ENCODE assay signal across 21 cellular contexts in genomic region chr4:83071116-83071515, GRCh38. TPM values are rescaled to one million over a fixed set of nuclear protein-coding genes. Genes with fewer than 3 reads are reported as not detected.
A peak's percentile ranks its signal among the peaks of the same experiment; 100 is the strongest.
DNase-seq lines count a peak whose midpoint lies in the region; TF ChIP-seq lines count a peak whose summit lies in the region.
"Had no signal": no experiment of that assay in that cellular context is flagged by ENCODE, and none has a peak within 500 bp of the region (broad histone marks: within the 10 kb centered on the region; RNA-seq: fewer than 3 reads in every experiment).

No MANE protein-coding gene starts in this region.

- H3K36me3 Mint-ChIP-seq in activated CD4-positive, alpha-beta T cell treated with anti-CD3 and anti-CD28 coated beads, Interleukin-2, amount 10 ng/mL, durations not matched to agents 7 days and 5 days (ENCODE audit: low read depth) = peaks cover 53% of the 10 kb centered on the region
- H3K36me3 Mint-ChIP-seq in activated CD4-positive, alpha-beta T cell treated with anti-CD3 and anti-CD28 coated beads, Interleukin-2, amount 10 ng/mL, durations not matched to agents 24 days and 14 days (ENCODE audit: low read depth) = peaks cover 46% of the 10 kb centered on the region

- POLR2A ChIA-PET in activated CD4-positive, alpha-beta T cell treated with anti-CD3 and anti-CD28 coated beads, Interleukin-2, amount 10 ng/mL, durations not matched to agents 7 days and 5 days (lab: Charles Lee) = no interaction called here

- no peak overlapping the region for H3K4me3 Mint-ChIP-seq in activated CD4-positive, alpha-beta T cell treated with anti-CD3 and anti-CD28 coated beads, Interleukin-2, amount 10 ng/mL, durations not matched to agents 7 days and 5 days
- no peak overlapping the region for H3K4me3 Mint-ChIP-seq in activated CD4-positive, alpha-beta T cell treated with anti-CD3 and anti-CD28 coated beads, Interleukin-2, amount 10 ng/mL, durations not matched to agents 24 days and 14 days
- H3K4me3 Mint-ChIP-seq: activated B cell treated with CpG ODN at 0.5 μM for 24 hours; activated T-helper 1 cell treated with anti-CD3 and anti-CD28 coated beads, Interleukin-12 subunit alpha, Interleukin-12 subunit beta, Interleukin-2, Interleukin-4 antibody, amounts not matched to agents 30 ng/mL and 10 ng/mL and 1 ng/mL, durations not matched to agents 14 hours and 24 hours and 36 hours; CD14-positive monocyte; effector memory CD8-positive, alpha-beta T cell; stimulated activated naive CD8-positive, alpha-beta T cell treated with anti-CD3 and anti-CD28 coated beads, Interleukin-15, Interleukin-2, amounts not matched to agents 100 ng/mL and 50 ng/mL, for 24 hours had no signal

- peak overlapping the region; percentile 17 for H3K27ac Mint-ChIP-seq in activated CD4-positive, alpha-beta T cell treated with anti-CD3 and anti-CD28 coated beads, Interleukin-2, amount 10 ng/mL, durations not matched to agents 7 days and 5 days
- no peak overlapping the region for H3K27ac Mint-ChIP-seq in activated CD4-positive, alpha-beta T cell treated with anti-CD3 and anti-CD28 coated beads, Interleukin-2, amount 10 ng/mL, durations not matched to agents 24 days and 14 days
- H3K27ac Mint-ChIP-seq: activated B cell treated with CpG ODN at 0.5 μM for 24 hours; activated T-helper 1 cell treated with anti-CD3 and anti-CD28 coated beads, Interleukin-12 subunit alpha, Interleukin-12 subunit beta, Interleukin-2, Interleukin-4 antibody, amounts not matched to agents 30 ng/mL and 10 ng/mL and 1 ng/mL, durations not matched to agents 14 hours and 24 hours and 36 hours; effector memory CD8-positive, alpha-beta T cell; stimulated activated naive CD8-positive, alpha-beta T cell treated with anti-CD3 and anti-CD28 coated beads, Interleukin-15, Interleukin-2, amounts not matched to agents 100 ng/mL and 50 ng/mL, for 24 hours had no signal

- H3K4me1 ChIP-seq in SJCRH30 = peaks cover 36% of the 10 kb centered on the region

- H3K9me3 Mint-ChIP-seq in activated CD4-positive, alpha-beta T cell treated with anti-CD3 and anti-CD28 coated beads, Interleukin-2, amount 10 ng/mL, durations not matched to agents 7 days and 5 days = no peaks in the 10 kb centered on the region
- H3K9me3 Mint-ChIP-seq in activated CD4-positive, alpha-beta T cell treated with anti-CD3 and anti-CD28 coated beads, Interleukin-2, amount 10 ng/mL, durations not matched to agents 24 days and 14 days = no peaks in the 10 kb centered on the region
- H3K9me3 Mint-ChIP-seq: activated B cell treated with CpG ODN at 0.5 μM for 24 hours; activated T-helper 1 cell treated with anti-CD3 and anti-CD28 coated beads, Interleukin-12 subunit alpha, Interleukin-12 subunit beta, Interleukin-2, Interleukin-4 antibody, amounts not matched to agents 30 ng/mL and 10 ng/mL and 1 ng/mL, durations not matched to agents 14 hours and 24 hours and 36 hours; CD14-positive monocyte; effector memory CD8-positive, alpha-beta T cell; stimulated activated naive CD8-positive, alpha-beta T cell treated with anti-CD3 and anti-CD28 coated beads, Interleukin-15, Interleukin-2, amounts not matched to agents 100 ng/mL and 50 ng/mL, for 24 hours had no signal

- no peak for DNase-seq in activated CD4-positive, alpha-beta T cell treated with anti-CD3 and anti-CD28 coated beads, Interleukin-2, amount 10 ng/mL, durations not matched to agents 7 days and 5 days
- DNase-seq in activated CD4-positive, alpha-beta T cell treated with anti-CD3 and anti-CD28 coated beads, Interleukin-2, amount 10 ng/mL, durations not matched to agents 24 days and 14 days = no peak
- peak in 1 of 2 experiments; percentile 62 for DNase-seq in SJCRH30
- peak; percentile 50 for DNase-seq in fibroblast of mammary gland (ENCODE audit: low read depth)
- DNase-seq in pulmonary artery endothelial cell (ENCODE audit: low read depth, low spot score) = peak; percentile 59
- no peak for DNase-seq in posterior cingulate gyrus
- DNase-seq in HUDEP-2 (lab: John Stamatoyannopoulos, UW; ENCODE audit: unreplicated experiment in 76 of 76) = no peak
- DNase-seq in mesenteric fat pad (ENCODE audit: low spot score) = no peak
- DNase-seq: activated B cell treated with CpG ODN at 0.5 μM for 24 hours; adrenal gland; DND-41; effector memory CD8-positive, alpha-beta T cell; GM23248; left cardiac atrium; NCI-H1694 treated with DMSO at 0.1 percent for 48 hours; right cardiac atrium; SHP77; transverse colon had no signal

- peaks cover 56% of the 10 kb centered on the region for H3K36me3 ChIP-seq in SJCRH30

- peaks cover 13% of the 10 kb centered on the region for H3K4me1 Mint-ChIP-seq in activated CD4-positive, alpha-beta T cell treated with anti-CD3 and anti-CD28 coated beads, Interleukin-2, amount 10 ng/mL, durations not matched to agents 7 days and 5 days
- H3K4me1 Mint-ChIP-seq in activated CD4-positive, alpha-beta T cell treated with anti-CD3 and anti-CD28 coated beads, Interleukin-2, amount 10 ng/mL, durations not matched to agents 24 days and 14 days = peaks cover 5% of the 10 kb centered on the region

- intact Hi-C loops in activated CD4-positive, alpha-beta T cell treated with anti-CD3 and anti-CD28 coated beads, Interleukin-2, amount 10 ng/mL, durations not matched to agents 24 days and 14 days (cut with micrococcal nuclease) = no loop called here
- intact Hi-C loops in posterior cingulate gyrus (cut with DNase I) = loop anchor here (5.0 kb wide), 1 partner anchor 191 kb away; no protein-coding TSS in a partner anchor

- CTCF ChIA-PET in activated CD4-positive, alpha-beta T cell treated with anti-CD3 and anti-CD28 coated beads, Interleukin-2, amount 10 ng/mL, durations not matched to agents 7 days and 5 days (lab: Charles Lee) = interaction anchor here (0.5 to 1.9 kb wide), 7 partner anchors 9 to 697 kb away, joined by 3 to 7 read pairs (median 3); no protein-coding TSS in a partner anchor

- peak overlapping the region; percentile 28 for H3K27ac ChIP-seq in SJCRH30
- H3K27ac ChIP-seq: adrenal gland, GM23248, transverse colon had no signal

- no peak overlapping the region for H3K4me3 ChIP-seq in SJCRH30
- H3K4me3 ChIP-seq in fibroblast of mammary gland (ENCODE audit: control insufficient read depth, low read depth, low read length) = no peak overlapping the region
- H3K4me3 ChIP-seq: adrenal gland, GM23248, transverse colon had no signal

- no peaks in the 10 kb centered on the region for H3K9me3 ChIP-seq in SJCRH30 (replicated peaks)
- H3K9me3 ChIP-seq: adrenal gland, transverse colon had no signal

- no peak for TF ChIP-seq CTCF in fibroblast of mammary gland (conservative IDR thresholded peaks at IDR 0.05; ENCODE audit: control insufficient read depth, insufficient read depth, low read depth, low read length)

- no peaks in the 10 kb centered on the region for H3K27me3 Mint-ChIP-seq in activated CD4-positive, alpha-beta T cell treated with anti-CD3 and anti-CD28 coated beads, Interleukin-2, amount 10 ng/mL, durations not matched to agents 7 days and 5 days
- H3K27me3 Mint-ChIP-seq in activated CD4-positive, alpha-beta T cell treated with anti-CD3 and anti-CD28 coated beads, Interleukin-2, amount 10 ng/mL, durations not matched to agents 24 days and 14 days = no peaks in the 10 kb centered on the region
- H3K27me3 Mint-ChIP-seq: activated B cell treated with CpG ODN at 0.5 μM for 24 hours; effector memory CD8-positive, alpha-beta T cell; stimulated activated naive CD8-positive, alpha-beta T cell treated with anti-CD3 and anti-CD28 coated beads, Interleukin-15, Interleukin-2, amounts not matched to agents 100 ng/mL and 50 ng/mL, for 24 hours had no signal

- H3K27me3 ChIP-seq in SJCRH30 = no peaks in the 10 kb centered on the region
- H3K27me3 ChIP-seq: adrenal gland, transverse colon had no signal

RNA-seq across cellular contexts. Expression of gene COPS4, which starts 36.1 kb away (rescaled TPM):
- 10 to 100 TPM; 28.0 to 29.3 TPM for total RNA-seq in activated CD4-positive, alpha-beta T cell treated with anti-CD3 and anti-CD28 coated beads, Interleukin-2, amount 10 ng/mL, durations not matched to agents 7 days and 5 days
- 36.5 and 37.5 TPM in 2 replicates for total RNA-seq in activated CD4-positive, alpha-beta T cell treated with anti-CD3 and anti-CD28 coated beads, Interleukin-2, amount 10 ng/mL, durations not matched to agents 24 days and 14 days
- total RNA-seq in SJCRH30 (2014; rRNA removed; shearing (Covaris generic)) = 109 and 125 TPM in 2 replicates
- total RNA-seq in pulmonary artery endothelial cell (93.9 and 135 TPM in 2 replicates), mesenteric fat pad (31.3 TPM)

RNA-seq across cellular contexts. Expression of gene PLAC8, which starts 43.4 kb away (rescaled TPM):
- total RNA-seq in activated CD4-positive, alpha-beta T cell treated with anti-CD3 and anti-CD28 coated beads, Interleukin-2, amount 10 ng/mL, durations not matched to agents 7 days and 5 days = 100 to 1,000 TPM; 395 to 418 TPM
- total RNA-seq in activated CD4-positive, alpha-beta T cell treated with anti-CD3 and anti-CD28 coated beads, Interleukin-2, amount 10 ng/mL, durations not matched to agents 24 days and 14 days = 41.2 and 41.4 TPM in 2 replicates
- total RNA-seq in SJCRH30 (2014; rRNA removed; shearing (Covaris generic)) = 7.8 and 9.5 TPM in 2 replicates
- 0.33 and 0.60 TPM in 2 replicates for total RNA-seq in pulmonary artery endothelial cell
- 9.5 TPM for total RNA-seq in mesenteric fat pad
- total RNA-seq: GM23248 had no signal

Comparison
In these comparisons a context has a peak if more than half of its experiments do, and no peak if none do; other contexts are left out.
1. DNase-seq: peak in fibroblast of mammary gland (single experiment) and pulmonary artery endothelial cell (single experiment); none in activated CD4-positive, alpha-beta T cell treated with anti-CD3 and anti-CD28 coated beads, Interleukin-2, amount 10 ng/mL, durations not matched to agents 7 days and 5 days (single experiment), activated CD4-positive, alpha-beta T cell treated with anti-CD3 and anti-CD28 coated beads, Interleukin-2, amount 10 ng/mL, durations not matched to agents 24 days and 14 days (single experiment), posterior cingulate gyrus (0 of 10), HUDEP-2 (0 of 76) and mesenteric fat pad (single experiment).